1 cellular context compared by ENCODE assay signal in genomic region chr12:2976581-2976996, GRCh38.
TF ChIP-seq lines count a peak whose summit lies in the region.

No MANE protein-coding gene starts in this region.

TF ChIP-seq in WTC11, 78 proteins besides CTCF, POLR2A, EP300 and RAD21 (continued from another document):
- TF ChIP-seq ZSCAN18 (CRISPR knock-in tag; IDR thresholded peaks at IDR 0.05) (no peak), NFYB (CRISPR knock-in tag; conservative IDR thresholded peaks at IDR 0.05; ENCODE audit: low read depth) (no peak), MAX (CRISPR knock-in tag; IDR thresholded peaks at IDR 0.05) (no peak), FOXJ3 (CRISPR knock-in tag; IDR thresholded peaks at IDR 0.05; ENCODE audit: borderline replicate concordance) (no peak)
TF ChIP-seq in WTC11: peak in this region for 0.
